Comparison of ENCODE assay signal across 8 cellular contexts in the genomic region with DNA sequence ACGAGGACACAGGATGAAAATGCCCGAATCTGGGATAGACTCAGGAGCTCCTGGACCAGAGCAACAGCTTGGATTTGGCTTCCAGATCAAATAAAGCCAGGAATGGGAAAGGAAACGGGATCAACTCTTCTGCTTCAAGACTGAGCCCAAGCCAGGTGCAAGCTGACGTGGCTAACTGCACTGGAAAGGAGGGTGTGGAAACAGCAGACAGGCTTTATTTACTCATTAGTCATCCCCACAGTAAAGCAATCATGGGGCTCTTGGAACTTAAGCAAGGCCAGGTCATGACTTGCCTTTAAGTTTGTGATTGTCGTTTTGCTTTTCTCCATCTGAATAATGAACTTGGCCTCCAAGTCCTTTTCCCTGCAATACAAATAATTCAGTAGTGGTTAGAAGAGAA. TPM values are rescaled to one million over a fixed set of nuclear protein-coding genes. Genes with fewer than 3 reads are reported as not detected.
DNase-seq lines count a peak whose midpoint lies in the region; ATAC-seq and TF ChIP-seq lines count a peak whose summit lies in the region.

No MANE protein-coding gene starts in this region.

- intact Hi-C loops in A673 (cut with micrococcal nuclease; ENCODE audit: unreplicated experiment): no loop called here
- intact Hi-C loops in CD8-positive, alpha-beta T cell (cut with DNase I, micrococcal nuclease): no loop called here

- H3K27me3 ChIP-seq in A673 (replicated peaks; ENCODE audit: insufficient read depth, low read depth, low read length, poor library complexity): no peaks in the 10 kb centered on the region
- H3K27me3 ChIP-seq in CD8-positive, alpha-beta T cell (ENCODE audit: insufficient read depth, low read length): no peaks in the 10 kb centered on the region

- no peak overlapping the region for H3K27ac Mint-ChIP-seq in CD8-positive, alpha-beta T cell

- no peak for ATAC-seq in GM18519 (IDR thresholded peaks at IDR 0.05; ENCODE audit: low FRiP score, unreplicated experiment)
- no peak for ATAC-seq in CD8-positive, alpha-beta T cell

- H3K9me3 Mint-ChIP-seq in CD8-positive, alpha-beta T cell: peaks cover 11% of the 10 kb centered on the region

- no peak overlapping the region for H3K4me3 Mint-ChIP-seq in CD8-positive, alpha-beta T cell

- peak overlapping the region; percentile 87 for H3K27ac ChIP-seq in epithelial cell of prostate
- no peak overlapping the region for H3K27ac ChIP-seq in A673 (ENCODE audit: low read depth, low read length, poor library complexity, severe bottlenecking)
- H3K27ac ChIP-seq in CD8-positive, alpha-beta T cell (ENCODE audit: low read depth, low read length): no peak overlapping the region

- H3K27me3 Mint-ChIP-seq in CD8-positive, alpha-beta T cell (ENCODE audit: low read depth): no peaks in the 10 kb centered on the region

- no peaks in the 10 kb centered on the region for H3K4me1 Mint-ChIP-seq in CD8-positive, alpha-beta T cell (ENCODE audit: low read depth)

- CTCF ChIA-PET in A673 (lab: Charles Lee): no interaction called here
- CTCF ChIA-PET in CD8-positive, alpha-beta T cell (lab: Charles Lee): no interaction called here

- H3K4me3 ChIP-seq in A673 (ENCODE audit: low read depth, low read length, poor library complexity, severe bottlenecking): no peak overlapping the region
- no peak overlapping the region for H3K4me3 ChIP-seq in CD8-positive, alpha-beta T cell (ENCODE audit: low read depth, low read length)

- no peak for TF ChIP-seq CTCF in GM10266 (IDR thresholded peaks at IDR 0.05; ENCODE audit: control insufficient read depth, insufficient read depth, low read depth, missing control alignments)
- TF ChIP-seq CTCF in A673 (conservative IDR thresholded peaks at IDR 0.05; ENCODE audit: low read depth, low read length): no peak
- no peak for TF ChIP-seq CTCF in CD8-positive, alpha-beta T cell (IDR thresholded peaks at IDR 0.05)

- no peaks in the 10 kb centered on the region for H3K36me3 ChIP-seq in A673 (ENCODE audit: insufficient read depth, low read length, poor library complexity, severe bottlenecking)
- H3K36me3 ChIP-seq in CD8-positive, alpha-beta T cell (ENCODE audit: insufficient read depth, low read length): no peaks in the 10 kb centered on the region

- no TSS peak for BruUV-seq in A673 (replicated peaks; lab: Mats Ljungman, UMichigan)

- POLR2A ChIA-PET in A673 (lab: Charles Lee; ENCODE audit: low non-redundant PET): no interaction called here
- POLR2A ChIA-PET in CD8-positive, alpha-beta T cell (lab: Charles Lee): no interaction called here

- peak; percentile 11 for DNase-seq in GM04503 (ENCODE audit: low read depth)
- peak; percentile 98 for DNase-seq in NCI-H510A treated with DMSO at 0.1 percent for 48 hours (lab: John Stamatoyannopoulos, UW)
- peak; percentile 89 for DNase-seq in epithelial cell of prostate (ENCODE audit: low read depth, low spot score)
- peak; percentile 96 for DNase-seq in renal cortical epithelial cell (ENCODE audit: low read depth)
- DNase-seq in GM10266 (ENCODE audit: extremely low spot score): no peak
- no peak for DNase-seq in A673 (ENCODE audit: low spot score)
- DNase-seq in CD8-positive, alpha-beta T cell: no peak

- no peaks in the 10 kb centered on the region for H3K4me1 ChIP-seq in A673 (ENCODE audit: insufficient read depth, low read length, poor library complexity, severe bottlenecking)
- H3K4me1 ChIP-seq in CD8-positive, alpha-beta T cell (ENCODE audit: insufficient read depth, low read length): no peaks in the 10 kb centered on the region

- H3K36me3 Mint-ChIP-seq in CD8-positive, alpha-beta T cell: peaks cover 34% of the 10 kb centered on the region

- no peaks in the 10 kb centered on the region for H3K9me3 ChIP-seq in A673 (ENCODE audit: low read depth, low read length, poor library complexity, severe bottlenecking)
- no peaks in the 10 kb centered on the region for H3K9me3 ChIP-seq in CD8-positive, alpha-beta T cell (ENCODE audit: low read length)

RNA-seq across cellular contexts. Expression of gene KIF16B, which starts 45.2 kb away (rescaled TPM):
- total RNA-seq in renal cortical epithelial cell (9.6 and 18.6 TPM in 2 replicates), A673 (2021) (4.6 and 5.2 TPM in 2 replicates)
- total RNA-seq in CD8-positive, alpha-beta T cell: 1 to 10 TPM; 4.7 to 4.9 TPM

Comparison
In these comparisons a context has a peak if more than half of its experiments do, and no peak if none do; other contexts are left out.
1. DNase-seq: peak in GM04503 (single experiment), NCI-H510A treated with DMSO at 0.1 percent for 48 hours (single experiment), epithelial cell of prostate (single experiment) and renal cortical epithelial cell (single experiment); none in GM10266 (single experiment), A673 (single experiment) and CD8-positive, alpha-beta T cell (0 of 7).